Comparison of ENCODE assay signal across 8 cellular contexts in the genomic region with DNA sequence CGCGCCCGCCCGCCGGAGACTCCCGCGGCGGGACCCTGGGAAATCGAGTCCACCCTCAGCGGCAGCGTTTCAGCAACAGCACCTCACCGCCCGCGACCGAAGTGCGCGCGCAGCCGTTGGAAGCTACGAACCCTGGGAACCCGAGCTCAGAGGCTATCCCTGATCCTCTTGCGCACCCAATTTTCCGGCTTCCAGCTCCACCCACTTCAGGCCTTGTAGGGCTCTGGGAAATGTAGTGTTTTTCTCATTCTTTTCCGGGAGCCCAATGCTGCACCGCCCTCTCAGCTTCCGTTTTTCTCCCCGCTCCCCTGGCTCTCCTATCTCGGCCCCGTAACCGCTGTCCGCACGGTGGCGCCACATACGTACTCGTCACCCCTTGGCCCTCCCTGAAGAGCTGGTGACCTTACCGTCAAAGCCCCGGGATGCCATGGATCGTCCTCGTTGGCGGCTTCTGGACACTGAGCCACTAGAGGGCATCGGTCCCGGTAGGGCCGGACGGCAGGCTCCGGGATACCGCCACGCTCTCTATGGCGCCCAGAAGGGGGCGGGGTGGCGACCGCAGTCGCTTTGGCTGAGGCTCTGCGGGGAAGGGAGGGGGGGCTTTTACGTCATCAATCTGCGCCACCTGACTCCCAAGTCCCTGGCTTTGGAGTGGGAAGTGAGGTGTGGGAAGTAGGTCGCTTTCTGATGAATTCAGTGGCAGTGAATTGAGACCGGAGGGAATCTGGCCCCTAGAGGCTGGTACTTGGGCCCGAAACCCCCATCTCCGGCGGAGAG. TPM values are rescaled to one million over a fixed set of nuclear protein-coding genes. Genes with fewer than 3 reads are reported as not detected.
DNase-seq lines count a peak whose midpoint lies in the region; ATAC-seq, FAIRE-seq and TF ChIP-seq lines count a peak whose summit lies in the region.

A gene (plus strand): TSS at position 687 of the 777 bp plus-strand sequence. CDS start 3,948 bp downstream, outside the sequence.
A gene (minus strand): TSS at position 102 of the 777 bp plus-strand sequence. CDS start 225 bp downstream, outside the sequence.

- peaks cover 73% of the 10 kb centered on the region for H3K79me2 ChIP-seq in keratinocyte (ENCODE audit: control insufficient read depth, insufficient read depth, low read length)

- DNase-seq in AG10803 (ENCODE audit: low read depth) = peak; percentile 99
- DNase-seq in NCI-H446 treated with DMSO at 0.1 percent for 48 hours (lab: John Stamatoyannopoulos, UW) = peak; percentile 99
- peak; percentile 92 for DNase-seq in activated CD4-positive, CD25-positive, alpha-beta regulatory T cell treated with anti-CD3 and anti-CD28 coated beads, Interleukin-2, amount 50 U/mL, for 72 hours
- DNase-seq in cerebellum (ENCODE audit: low spot score) = peak; percentile 94
- DNase-seq in keratinocyte (ENCODE audit: low read depth, low spot score) = peak; percentile 90
- DNase-seq in stimulated activated CD4-positive, alpha-beta T cell treated with anti-CD3 and anti-CD28 coated beads, Interleukin-15, amount 100 ng/mL, for 24 hours = peak; percentile 96

- H3K4me3 ChIP-seq in AG10803 (ENCODE audit: low read length) (peak within 1 kb of the TSS; percentile 89), keratinocyte (ENCODE audit: control insufficient read depth in 2 of 3, extremely low read depth in 1 of 3, insufficient read depth in 2 of 3, low read depth in 1 of 3, low read length in 3 of 3) (peak within 1 kb of the TSS; percentile 88 to 98 (median 91))

- peak within 1 kb of the TSS; percentile 94 for H3K4me2 ChIP-seq in keratinocyte (ENCODE audit: control insufficient read depth, extremely low read depth, insufficient read depth, low read depth, low read length)

- FAIRE-seq in keratinocyte (lab: Jason Lieb, UNC) = peak; percentile 90

- TF ChIP-seq CTCF in AG10803 (conservative IDR thresholded peaks at IDR 0.05; ENCODE audit: low read length) (peak; percentile 75), keratinocyte (optimal IDR thresholded peaks at IDR 0.05 in 1 of 3, IDR thresholded peaks at IDR 0.05 in 1 of 3, conservative IDR thresholded peaks at IDR 0.05 in 1 of 3; ENCODE audit: extremely low read depth in 1 of 3, insufficient read depth in 2 of 3, low read length in 3 of 3) (peak; percentile 89 to 90 (median 89))

- H3K27me3 ChIP-seq in keratinocyte (ENCODE audit: control insufficient read depth, extremely low read depth, insufficient read depth, low read length) = no peaks in the 10 kb centered on the region

- ATAC-seq in GM19025 (IDR thresholded peaks at IDR 0.05; ENCODE audit: low read depth, unreplicated experiment) (peak; percentile 82), HG03354 (IDR thresholded peaks at IDR 0.05; ENCODE audit: poor library complexity, severe bottlenecking, unreplicated experiment) (peak; percentile 85)

- no peaks in the 10 kb centered on the region for H4K20me1 ChIP-seq in keratinocyte (ENCODE audit: control insufficient read depth, extremely low read depth, insufficient read depth, low read length)

- peaks cover 3% of the 10 kb centered on the region for H3K4me1 ChIP-seq in keratinocyte (ENCODE audit: control insufficient read depth, extremely low read depth, insufficient read depth, low read length)

- no peaks in the 10 kb centered on the region for H3K9me1 ChIP-seq in keratinocyte (ENCODE audit: control insufficient read depth, extremely low read depth, insufficient read depth, low read length)

- H2AFZ ChIP-seq in keratinocyte (ENCODE audit: control insufficient read depth, low read length) = peak within 1 kb of the TSS; percentile 95

- H3K9me3 ChIP-seq in keratinocyte (ENCODE audit: control insufficient read depth, low read depth, low read length) = no peaks in the 10 kb centered on the region

- dilution Hi-C loops in keratinocyte (cut with MboI; ENCODE audit: extremely low pct_ligation_motif_present, low sequenced_read_pairs) = no loop called here

- peak within 1 kb of the TSS; percentile 98 for H3K27ac ChIP-seq in keratinocyte (ENCODE audit: control insufficient read depth, insufficient read depth, low read length)

- H3K36me3 ChIP-seq in keratinocyte (ENCODE audit: control insufficient read depth in 2 of 2, extremely low read depth in 1 of 2, insufficient read depth in 2 of 2, low read length in 2 of 2) = peaks cover 3 to 11% of the 10 kb centered on the region in 2 experiments

- peak within 1 kb of the TSS; percentile 96 for H3K9ac ChIP-seq in keratinocyte (ENCODE audit: control insufficient read depth, extremely low read depth, insufficient read depth, low read length)

RNA-seq across cellular contexts. Expression of the first gene that starts in this region (rescaled TPM):
- total RNA-seq in cerebellum = 41.2 TPM
- 10.7 to 20.0 TPM (median 15.0 TPM) in 3 replicates for polyA plus RNA-seq in keratinocyte
- polyA plus RNA-seq in keratinocyte (2011; ENCODE audit: low read depth) = 17.7 TPM
- polyA plus RNA-seq in keratinocyte (2011; cell fraction: cytosol; rRNA removed) = 5.6 and 12.1 TPM in 2 replicates
- polyA plus RNA-seq in keratinocyte (2011; cell fraction: nucleus; rRNA removed) = 23.1 and 36.6 TPM in 2 replicates
- polyA plus RNA-seq in keratinocyte (2012; ENCODE audit: low replicate concordance) = 9.9 and 12.4 TPM in 2 replicates
- polyA minus RNA-seq in keratinocyte = 0.69 to 13.3 TPM (median 6.3 TPM) in 3 replicates
- polyA minus RNA-seq in keratinocyte (2011; cell fraction: cytosol; rRNA and poly(A)+ RNA removed) = 6.5 TPM
- 13.9 and 20.9 TPM in 2 replicates for polyA minus RNA-seq in keratinocyte (2011; cell fraction: nucleus; rRNA and poly(A)+ RNA removed)

RNA-seq across cellular contexts. Expression of the second gene that starts in this region (rescaled TPM):
- 93.1 TPM for total RNA-seq in cerebellum
- polyA plus RNA-seq in keratinocyte = 41.4 to 50.9 TPM (median 46.8 TPM) in 3 replicates
- polyA plus RNA-seq in keratinocyte (2011; ENCODE audit: low read depth) = 81.0 TPM
- 17.2 and 28.2 TPM in 2 replicates for polyA plus RNA-seq in keratinocyte (2011; cell fraction: cytosol; rRNA removed)
- 113 and 135 TPM in 2 replicates for polyA plus RNA-seq in keratinocyte (2011; cell fraction: nucleus; rRNA removed)
- 22.0 and 30.8 TPM in 2 replicates for polyA plus RNA-seq in keratinocyte (2012; ENCODE audit: low replicate concordance)
- 59.4 to 97.8 TPM (median 68.6 TPM) in 3 replicates for polyA minus RNA-seq in keratinocyte
- 35.9 TPM for polyA minus RNA-seq in keratinocyte (2011; cell fraction: cytosol; rRNA and poly(A)+ RNA removed)
- polyA minus RNA-seq in keratinocyte (2011; cell fraction: nucleus; rRNA and poly(A)+ RNA removed) = 54.0 and 101 TPM in 2 replicates

Comparison
In these comparisons a context has a peak if more than half of its experiments do, and no peak if none do; other contexts are left out.
1. Peak in every context shown above with its lines: DNase-seq, ATAC-seq, H3K4me3 ChIP-seq and H3K27ac ChIP-seq.